21 cellular contexts compared by ENCODE assay signal in genomic region chr11:105042178-105042577, GRCh38. TPM values are rescaled to one million over a fixed set of nuclear protein-coding genes. Genes with fewer than 3 reads are reported as not detected.
"Had no signal": no experiment of that assay in that cellular context is flagged by ENCODE, and none has a peak within 500 bp of the region (broad histone marks: within the 10 kb centered on the region; RNA-seq: fewer than 3 reads in every experiment).

No MANE protein-coding gene starts in this region.

- H3K36me3 Mint-ChIP-seq: neural progenitor cell had no signal

- DNase-seq: activated CD4-positive, alpha-beta T cell treated with anti-CD3 and anti-CD28 coated beads for 36 hours; activated CD8-positive, alpha-beta memory T cell treated with anti-CD3 and anti-CD28 coated beads, Interleukin-2, amount 50 U/mL, for 48 hours; activated CD8-positive, alpha-beta T cell treated with anti-CD3 and anti-CD28 coated beads, Interleukin-2, amount 10 ng/mL, durations not matched to agents 7 days and 5 days; activated naive CD4-positive, alpha-beta T cell treated with anti-CD3 and anti-CD28 coated beads, Interleukin-2, amount 10 ng/mL, durations not matched to agents 7 days and 5 days; amniotic stem cell; brain microvascular endothelial cell; cerebellar nuclear complex; dermis blood vessel endothelial cell; foreskin fibroblast; head of caudate nucleus; mesenchymal stem cell; retina; SIG-M5 had no signal

- H3K27ac Mint-ChIP-seq: activated CD4-positive, alpha-beta T cell treated with anti-CD3 and anti-CD28 coated beads for 36 hours; neural progenitor cell had no signal

- ATAC-seq: activated CD4-positive, alpha-beta T cell treated with anti-CD3 and anti-CD28 coated beads for 36 hours; activated CD8-positive, alpha-beta T cell treated with anti-CD3 and anti-CD28 coated beads, Interleukin-2, amount 10 ng/mL, durations not matched to agents 7 days and 5 days; esophagus mucosa; left lobe of liver; stimulated activated memory B cell treated with anti-CD40 and anti-IgM and Interleukin-4, amounts not matched to agents 10 μg/mL and 1 μg/mL and 100 μg/mL, for 72 hours had no signal

- H3K27me3 Mint-ChIP-seq: activated CD4-positive, alpha-beta T cell treated with anti-CD3 and anti-CD28 coated beads for 36 hours; activated naive CD4-positive, alpha-beta T cell treated with anti-CD3 and anti-CD28 coated beads, Interleukin-2, amount 10 ng/mL, durations not matched to agents 7 days and 5 days; stimulated activated memory B cell treated with anti-CD40 and anti-IgM and Interleukin-4, amounts not matched to agents 10 μg/mL and 1 μg/mL and 100 μg/mL, for 72 hours had no signal

- H3K27ac ChIP-seq: brain microvascular endothelial cell, neural progenitor cell, tibial nerve, VCaP had no signal

- H3K4me1 ChIP-seq: neural progenitor cell had no signal

- H3K4me1 Mint-ChIP-seq: neural progenitor cell had no signal

- H3K9me3 Mint-ChIP-seq: neural progenitor cell; stimulated activated memory B cell treated with anti-CD40 and anti-IgM and Interleukin-4, amounts not matched to agents 10 μg/mL and 1 μg/mL and 100 μg/mL, for 72 hours had no signal

- H3K36me3 ChIP-seq: brain microvascular endothelial cell, neural progenitor cell had no signal

- FAIRE-seq: islet of Langerhans had no signal

- H3K4me3 Mint-ChIP-seq: neural progenitor cell had no signal

- H3K27me3 ChIP-seq: brain microvascular endothelial cell, neural progenitor cell, tibial nerve had no signal

- H3K4me3 ChIP-seq: neural progenitor cell, smooth muscle cell, tibial nerve had no signal

RNA-seq across cellular contexts. Expression of gene CASP1, which starts 7.2 kb away (rescaled TPM):
- polyA plus RNA-seq: smooth muscle cell had no signal

RNA-seq across cellular contexts. Expression of gene CASP5, which starts 19.2 kb away (rescaled TPM):
- total RNA-seq: activated CD4-positive, alpha-beta T cell treated with anti-CD3 and anti-CD28 coated beads for 36 hours; activated CD8-positive, alpha-beta T cell treated with anti-CD3 and anti-CD28 coated beads, Interleukin-2, amount 10 ng/mL, durations not matched to agents 7 days and 5 days; dermis blood vessel endothelial cell; esophagus mucosa; left lobe of liver; smooth muscle cell had no signal
- polyA plus RNA-seq: smooth muscle cell had no signal
